ENCODE assay signal across 18 cellular contexts in the genomic region with DNA sequence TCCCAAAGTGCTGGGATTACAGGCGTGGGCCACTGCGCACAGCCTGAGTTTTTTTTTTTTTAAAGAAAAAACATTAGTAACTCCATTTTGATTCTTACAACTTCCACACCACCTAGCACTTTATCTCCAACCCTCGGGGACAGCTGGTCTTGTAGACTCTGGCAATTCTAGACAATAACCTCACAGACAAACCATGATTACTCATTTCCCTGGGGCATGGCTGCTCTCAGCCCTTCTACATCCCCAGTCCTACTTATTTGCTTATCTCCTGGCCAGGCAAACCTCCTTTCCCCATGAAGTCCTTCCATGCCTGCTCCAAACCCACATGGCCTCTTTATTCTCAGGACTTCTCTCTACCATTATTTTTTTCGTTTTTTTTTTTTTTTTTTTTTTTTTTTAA.
DNase-seq lines count a peak whose midpoint lies in the region; ATAC-seq and TF ChIP-seq lines count a peak whose summit lies in the region.
"Had no signal": no experiment of that assay in that cellular context is flagged by ENCODE, and none has a peak within 500 bp of the region (broad histone marks: within the 10 kb centered on the region; RNA-seq: fewer than 3 reads in every experiment).

No MANE protein-coding gene starts in this region.

- H3K4me3 Mint-ChIP-seq in central memory CD8-positive, alpha-beta T cell, result no peak overlapping the region
- no peak overlapping the region for H3K4me3 Mint-ChIP-seq in immature natural killer cell
- H3K4me3 Mint-ChIP-seq: activated naive CD8-positive, alpha-beta T cell treated with anti-CD3 and anti-CD28 coated beads, Interleukin-2, amount 50 U/mL, for 24 hours; natural killer cell treated with Interleukin-12 subunit alpha and Interleukin-12 subunit beta and Interleukin-15 and Interleukin-18, amount 100 ng/mL, for 72 hours had no signal

- no peak for ATAC-seq in central memory CD8-positive, alpha-beta T cell (replicated peaks; ENCODE audit: extremely low read depth, poor library complexity, severe bottlenecking)
- ATAC-seq in HG03432 (IDR thresholded peaks at IDR 0.05; ENCODE audit: unreplicated experiment), result no peak
- ATAC-seq: activated naive CD8-positive, alpha-beta T cell treated with anti-CD3 and anti-CD28 coated beads, Interleukin-2, amount 50 U/mL, for 24 hours; natural killer cell treated with Interleukin-12 subunit alpha and Interleukin-12 subunit beta and Interleukin-15 and Interleukin-18, amount 100 ng/mL, for 72 hours; stimulated activated naive CD8-positive, alpha-beta T cell treated with anti-CD3 and anti-CD28 coated beads, Interleukin-15, Interleukin-2, amounts not matched to agents 100 U/mL and 50 U/mL, for 24 hours had no signal

- DNase-seq in AG10803 (ENCODE audit: low read depth), result peak; percentile 41
- DNase-seq in HT1080 (ENCODE audit: low read depth), result peak; percentile 74
- DNase-seq in central memory CD8-positive, alpha-beta T cell (ENCODE audit: low spot score in 2 of 2), result no peak
- DNase-seq in iris pigment epithelial cell (ENCODE audit: low read depth), result peak; percentile 57
- no peak for DNase-seq in immature natural killer cell
- DNase-seq in amniotic stem cell (lab: John Stamatoyannopoulos, UW), result no peak
- no peak for DNase-seq in CD1c-positive myeloid dendritic cell (ENCODE audit: extremely low spot score)
- DNase-seq: activated CD4-positive, alpha-beta T cell treated with anti-CD3 and anti-CD28 coated beads for 1 hour; activated naive CD8-positive, alpha-beta T cell treated with anti-CD3 and anti-CD28 coated beads, Interleukin-2, amount 50 U/mL, for 24 hours; H7; NCI-H1092; NCI-H446 treated with DMSO at 0.1 percent for 48 hours; PC-9; stimulated activated naive CD8-positive, alpha-beta T cell treated with anti-CD3 and anti-CD28 coated beads, Interleukin-15, Interleukin-2, amounts not matched to agents 100 U/mL and 50 U/mL, for 24 hours; T-helper 1 cell had no signal

- TF ChIP-seq CTCF in AG10803 (conservative IDR thresholded peaks at IDR 0.05; ENCODE audit: low read length), result no peak

- peaks cover 14% of the 10 kb centered on the region for H3K36me3 Mint-ChIP-seq in central memory CD8-positive, alpha-beta T cell (ENCODE audit: insufficient read depth)
- H3K36me3 Mint-ChIP-seq in immature natural killer cell, result peaks cover 7 to 32% (median 25%) of the 10 kb centered on the region in 3 donors
- H3K36me3 Mint-ChIP-seq: natural killer cell treated with Interleukin-12 subunit alpha and Interleukin-12 subunit beta and Interleukin-15 and Interleukin-18, amount 100 ng/mL, for 72 hours had no signal

- H3K27me3 Mint-ChIP-seq in central memory CD8-positive, alpha-beta T cell, result no peaks in the 10 kb centered on the region
- H3K27me3 Mint-ChIP-seq in immature natural killer cell (ENCODE audit: low read depth in 3 of 3), result peaks cover 0 to 2% (median 2%) of the 10 kb centered on the region in 3 donors
- H3K27me3 Mint-ChIP-seq: activated naive CD8-positive, alpha-beta T cell treated with anti-CD3 and anti-CD28 coated beads, Interleukin-2, amount 50 U/mL, for 24 hours; natural killer cell treated with Interleukin-12 subunit alpha and Interleukin-12 subunit beta and Interleukin-15 and Interleukin-18, amount 100 ng/mL, for 72 hours had no signal

- peak overlapping the region; percentile 62 for H3K27ac Mint-ChIP-seq in central memory CD8-positive, alpha-beta T cell (ENCODE audit: low read depth)
- peak overlapping the region in 1 of 6 donors; percentile 49 for H3K27ac Mint-ChIP-seq in immature natural killer cell
- H3K27ac Mint-ChIP-seq: activated naive CD8-positive, alpha-beta T cell treated with anti-CD3 and anti-CD28 coated beads, Interleukin-2, amount 50 U/mL, for 24 hours had no signal

- no peaks in the 10 kb centered on the region for H3K4me1 Mint-ChIP-seq in central memory CD8-positive, alpha-beta T cell
- H3K4me1 Mint-ChIP-seq in immature natural killer cell, result peaks cover 0 to 8% of the 10 kb centered on the region in 2 donors

- no peak overlapping the region for H3K4me3 ChIP-seq in AG10803 (ENCODE audit: low read length)
- H3K4me3 ChIP-seq: BLaER1 treated with 17β-estradiol and CSF1 and Interleukin-3, amounts not matched to agents 10 nM and 100 nM; PC-9 had no signal

- no peaks in the 10 kb centered on the region for H3K9me3 Mint-ChIP-seq in central memory CD8-positive, alpha-beta T cell
- H3K9me3 Mint-ChIP-seq in immature natural killer cell, result peaks cover 0 to 3% (median 0%) of the 10 kb centered on the region in 6 donors
- H3K9me3 Mint-ChIP-seq: activated naive CD8-positive, alpha-beta T cell treated with anti-CD3 and anti-CD28 coated beads, Interleukin-2, amount 50 U/mL, for 24 hours; natural killer cell treated with Interleukin-12 subunit alpha and Interleukin-12 subunit beta and Interleukin-15 and Interleukin-18, amount 100 ng/mL, for 72 hours had no signal

Comparison
In these comparisons a context has a peak if more than half of its experiments do, and no peak if none do; other contexts are left out.
1. DNase-seq: peak in AG10803 (single experiment), HT1080 (single experiment) and iris pigment epithelial cell (single experiment); none in central memory CD8-positive, alpha-beta T cell (0 of 2), immature natural killer cell (0 of 3), amniotic stem cell (single experiment) and CD1c-positive myeloid dendritic cell (single experiment).